Comparison of ENCODE assay signal across 9 cellular contexts in the genomic region with DNA sequence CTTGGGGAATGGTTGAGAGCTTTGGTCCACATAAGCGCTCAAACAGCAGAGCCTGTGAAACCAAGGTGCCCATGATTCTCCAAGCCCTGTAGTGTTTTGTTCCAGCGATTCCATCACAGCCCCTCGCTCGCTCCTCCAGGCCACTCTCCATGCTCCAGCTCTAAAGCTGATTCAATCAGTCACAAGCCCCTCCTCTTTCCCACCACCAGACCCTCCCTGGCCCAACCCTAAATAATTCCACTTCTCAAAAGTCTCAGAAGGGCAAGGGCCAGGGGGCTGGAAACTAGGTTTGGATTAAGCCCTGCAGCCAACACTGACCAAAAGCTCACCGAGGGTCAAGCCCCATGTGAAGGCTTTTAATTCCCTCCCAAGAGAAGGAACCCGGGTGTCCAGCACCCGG. TPM values are rescaled to one million over a fixed set of nuclear protein-coding genes. Genes with fewer than 3 reads are reported as not detected.
A peak's percentile ranks its signal among the peaks of the same experiment; 100 is the strongest.
DNase-seq lines count a peak whose midpoint lies in the region; ATAC-seq and TF ChIP-seq lines count a peak whose summit lies in the region.
"Had no signal": no experiment of that assay in that cellular context is flagged by ENCODE, and none has a peak within 500 bp of the region (broad histone marks: within the 10 kb centered on the region; RNA-seq: fewer than 3 reads in every experiment).

No MANE protein-coding gene starts in this region.

- POLR2A ChIA-PET in activated CD8-positive, alpha-beta T cell treated with anti-CD3 and anti-CD28 coated beads for 36 hours (lab: Charles Lee), result interaction anchor here (1.0 to 2.1 kb wide), 3 partner anchors 8 to 104 kb away, joined by 3 to 9 read pairs (median 3); a partner anchor contains a TSS

- peak overlapping the region; percentile 27 to 66 for H3K27ac ChIP-seq in tibial artery

- H3K4me1 Mint-ChIP-seq in activated T-cell treated with anti-CD3 and anti-CD28 coated beads, Interleukin-2, amount 50 U/mL, for 4 hours (ENCODE audit: low read depth), result peaks cover 33% of the 10 kb centered on the region
- peaks cover 24% of the 10 kb centered on the region for H3K4me1 Mint-ChIP-seq in activated CD8-positive, alpha-beta T cell treated with anti-CD3 and anti-CD28 coated beads for 36 hours (ENCODE audit: low read depth)

- no peak overlapping the region for H3K4me3 ChIP-seq in tibial artery

- no peaks in the 10 kb centered on the region for H3K27me3 Mint-ChIP-seq in activated T-cell treated with anti-CD3 and anti-CD28 coated beads, Interleukin-2, amount 50 U/mL, for 4 hours (ENCODE audit: low read depth)
- no peaks in the 10 kb centered on the region for H3K27me3 Mint-ChIP-seq in activated CD8-positive, alpha-beta T cell treated with anti-CD3 and anti-CD28 coated beads for 36 hours

- H3K4me3 Mint-ChIP-seq in activated T-cell treated with anti-CD3 and anti-CD28 coated beads, Interleukin-2, amount 50 U/mL, for 4 hours, result peak overlapping the region; percentile 65
- H3K4me3 Mint-ChIP-seq in activated CD8-positive, alpha-beta T cell treated with anti-CD3 and anti-CD28 coated beads for 36 hours, result peak overlapping the region; percentile 86

- DNase-seq in activated T-cell treated with anti-CD3 and anti-CD28 coated beads, Interleukin-2, amount 50 U/mL, for 4 hours, result no peak
- DNase-seq in activated T-cell treated with anti-CD3 and anti-CD28 coated beads for 4 hours (no peak), iPS-NIHi11 (ENCODE audit: low spot score) (peak; percentile 44), tibial artery (no peak), EL (no peak)
- no peak for DNase-seq in activated CD8-positive, alpha-beta T cell treated with anti-CD3 and anti-CD28 coated beads for 36 hours
- DNase-seq: activated naive CD4-positive, alpha-beta T cell had no signal

- CTCF ChIA-PET in activated CD8-positive, alpha-beta T cell treated with anti-CD3 and anti-CD28 coated beads for 36 hours (lab: Charles Lee), result interaction anchor here (1.9 to 2.0 kb wide), 2 partner anchors 15 to 51 kb away, joined by 6 to 10 read pairs; no protein-coding TSS in a partner anchor

- no peaks in the 10 kb centered on the region for H3K9me3 Mint-ChIP-seq in activated T-cell treated with anti-CD3 and anti-CD28 coated beads, Interleukin-2, amount 50 U/mL, for 4 hours
- no peaks in the 10 kb centered on the region for H3K9me3 Mint-ChIP-seq in activated CD8-positive, alpha-beta T cell treated with anti-CD3 and anti-CD28 coated beads for 36 hours

- no peaks in the 10 kb centered on the region for H3K9me3 ChIP-seq in tibial artery

- ATAC-seq in activated T-cell treated with anti-CD3 and anti-CD28 coated beads, Interleukin-2, amount 50 U/mL, for 4 hours, result no peak
- ATAC-seq in activated CD8-positive, alpha-beta T cell treated with anti-CD3 and anti-CD28 coated beads for 36 hours, result no peak
- no peak for ATAC-seq in GM19351 (IDR thresholded peaks at IDR 0.05; ENCODE audit: unreplicated experiment)
- ATAC-seq in GM21367 (IDR thresholded peaks at IDR 0.05; ENCODE audit: unreplicated experiment), result no peak

- H3K36me3 Mint-ChIP-seq in activated T-cell treated with anti-CD3 and anti-CD28 coated beads, Interleukin-2, amount 50 U/mL, for 4 hours (ENCODE audit: insufficient read depth), result peaks cover 2% of the 10 kb centered on the region
- H3K36me3 Mint-ChIP-seq in activated CD8-positive, alpha-beta T cell treated with anti-CD3 and anti-CD28 coated beads for 36 hours (ENCODE audit: low read depth), result peaks cover 18% of the 10 kb centered on the region

- intact Hi-C loops in activated CD8-positive, alpha-beta T cell treated with anti-CD3 and anti-CD28 coated beads for 36 hours (cut with micrococcal nuclease), result no loop called here
- intact Hi-C loops in tibial artery (cut with DNase I; ENCODE audit: low total_unique reads), result no loop called here

- no peaks in the 10 kb centered on the region for H3K27me3 ChIP-seq in tibial artery

- TF ChIP-seq CTCF in activated CD8-positive, alpha-beta T cell treated with anti-CD3 and anti-CD28 coated beads for 36 hours (IDR thresholded peaks at IDR 0.05), result no peak
- no peak for TF ChIP-seq CTCF in tibial artery (IDR thresholded peaks at IDR 0.05)

- peak overlapping the region; percentile 49 for H3K27ac Mint-ChIP-seq in activated CD8-positive, alpha-beta T cell treated with anti-CD3 and anti-CD28 coated beads for 36 hours

- H3K4me1 ChIP-seq in tibial artery, result peaks cover 0 to 59% (median 18%) of the 10 kb centered on the region in 4 donors

- H3K36me3 ChIP-seq in tibial artery, result peaks cover 14 to 27% (median 16%) of the 10 kb centered on the region in 3 donors

RNA-seq across cellular contexts. Expression of a gene that starts 1.5 kb away (rescaled TPM):
- 10 to 100 TPM in 1 of 3 donors, 1 to 10 TPM in 2; 7.8 to 10.2 (median 8.6) TPM for total RNA-seq in activated T-cell treated with anti-CD3 and anti-CD28 coated beads, Interleukin-2, amount 50 U/mL, for 4 hours
- total RNA-seq in activated CD8-positive, alpha-beta T cell treated with anti-CD3 and anti-CD28 coated beads for 36 hours, result 1 to 10 TPM; 5.0 to 6.3 TPM

RNA-seq across cellular contexts. Expression of a gene that starts 4.3 kb away (rescaled TPM):
- 10 to 100 TPM; 58.8 to 69.3 (median 65.0) TPM for total RNA-seq in activated T-cell treated with anti-CD3 and anti-CD28 coated beads, Interleukin-2, amount 50 U/mL, for 4 hours
- 10 to 100 TPM; 44.1 to 46.8 TPM for total RNA-seq in activated CD8-positive, alpha-beta T cell treated with anti-CD3 and anti-CD28 coated beads for 36 hours

RNA-seq across cellular contexts. Expression of a gene that starts 18.2 kb away (rescaled TPM):
- 10 to 100 TPM; 23.2 to 24.9 (median 24.7) TPM for total RNA-seq in activated T-cell treated with anti-CD3 and anti-CD28 coated beads, Interleukin-2, amount 50 U/mL, for 4 hours
- total RNA-seq in activated CD8-positive, alpha-beta T cell treated with anti-CD3 and anti-CD28 coated beads for 36 hours, result 10 to 100 TPM; 20.9 to 21.2 TPM

RNA-seq across cellular contexts. Expression of a gene that starts 35.9 kb away (rescaled TPM):
- 100 to 1,000 TPM; 111 to 114 (median 114) TPM for total RNA-seq in activated T-cell treated with anti-CD3 and anti-CD28 coated beads, Interleukin-2, amount 50 U/mL, for 4 hours
- 10 to 100 TPM; 72.7 to 80.5 TPM for total RNA-seq in activated CD8-positive, alpha-beta T cell treated with anti-CD3 and anti-CD28 coated beads for 36 hours
